1 cellular context compared by ENCODE assay signal in the genomic region with DNA sequence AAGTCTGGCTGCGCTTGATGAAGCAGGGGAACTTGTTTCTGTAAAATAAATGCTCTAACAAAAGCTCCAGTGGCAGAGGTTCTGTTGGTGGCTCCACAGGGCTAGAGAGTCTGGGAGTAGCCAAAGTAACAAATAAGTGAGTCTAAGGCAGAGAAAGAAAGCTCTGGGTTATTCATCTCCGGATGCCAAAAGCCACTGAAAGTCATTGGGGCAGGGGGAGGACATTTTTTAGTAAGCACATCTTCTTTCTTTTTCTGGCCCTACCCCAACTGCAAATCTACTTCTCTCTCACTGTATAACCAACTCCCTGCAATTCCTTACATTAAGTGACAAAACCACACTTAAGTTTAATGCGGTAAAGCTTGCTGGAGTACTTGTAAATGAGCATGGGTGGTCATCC.
TF ChIP-seq lines count a peak whose summit lies in the region.

No MANE protein-coding gene starts in this region.

TF ChIP-seq in GM12878, 131 proteins besides CTCF, POLR2A, EP300 and RAD21 (continued from another document):
- TF ChIP-seq ATF2 (IDR thresholded peaks at IDR 0.05; ENCODE audit: low read length) (peak; percentile 41; the same call in 1 of the 2 replicates), POLR2AphosphoS2 (IDR thresholded peaks at IDR 0.05; ENCODE audit: low read depth, low read length) (no peak), SRF (IDR thresholded peaks at IDR 0.05; ENCODE audit: low read depth in 2 of 2, low read length in 2 of 2) (no peak), NFIC (IDR thresholded peaks at IDR 0.05; ENCODE audit: low read depth, low read length) (peak; percentile 59), MXI1 (IDR thresholded peaks at IDR 0.05; ENCODE audit: low read depth, low read length) (no peak), MEF2A (IDR thresholded peaks at IDR 0.05; ENCODE audit: insufficient read depth, low read depth, low read length) (0 out of 2 replicates have a peak, but pooled peaks have one; percentile 13), ZBTB33 (IDR thresholded peaks at IDR 0.05) (no peak), CBX5 (IDR thresholded peaks at IDR 0.05; ENCODE audit: low read depth) (peak; percentile 57; the same call in 1 of the 2 replicates), CBFB (IDR thresholded peaks at IDR 0.05; ENCODE audit: low read depth) (no peak), YY1 (IDR thresholded peaks at IDR 0.05; ENCODE audit: low read depth, low read length) (peak; percentile 55; the same call in 1 of the 2 replicates), RUNX3 (IDR thresholded peaks at IDR 0.05; ENCODE audit: low read length) (peak; percentile 92), IRF4 (IDR thresholded peaks at IDR 0.05; ENCODE audit: low read depth, low read length) (peak; percentile 73; the same call in 1 of the 2 replicates), JUND (IDR thresholded peaks at IDR 0.05; ENCODE audit: low read depth, low read length) (no peak), SKIL (IDR thresholded peaks at IDR 0.05; ENCODE audit: low read depth, poor library complexity, severe bottlenecking) (peak; percentile 48), IKZF1 (conservative IDR thresholded peaks at IDR 0.05) (peak; percentile 34; the same call in 1 of the 2 replicates), ZNF24 (IDR thresholded peaks at IDR 0.05) (0 out of 2 replicates have a peak, but pooled peaks have one; percentile 8), JUNB (IDR thresholded peaks at IDR 0.05) (peak; percentile 76), BCL11A (IDR thresholded peaks at IDR 0.05; ENCODE audit: low read depth, low read length) (peak; percentile 71)
- TF ChIP-seq, protein P1, sequence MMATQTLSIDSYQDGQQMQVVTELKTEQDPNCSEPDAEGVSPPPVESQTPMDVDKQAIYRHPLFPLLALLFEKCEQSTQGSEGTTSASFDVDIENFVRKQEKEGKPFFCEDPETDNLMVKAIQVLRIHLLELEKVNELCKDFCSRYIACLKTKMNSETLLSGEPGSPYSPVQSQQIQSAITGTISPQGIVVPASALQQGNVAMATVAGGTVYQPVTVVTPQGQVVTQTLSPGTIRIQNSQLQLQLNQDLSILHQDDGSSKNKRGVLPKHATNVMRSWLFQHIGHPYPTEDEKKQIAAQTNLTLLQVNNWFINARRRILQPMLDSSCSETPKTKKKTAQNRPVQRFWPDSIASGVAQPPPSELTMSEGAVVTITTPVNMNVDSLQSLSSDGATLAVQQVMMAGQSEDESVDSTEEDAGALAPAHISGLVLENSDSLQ (IDR thresholded peaks at IDR 0.05): no peak
- TF ChIP-seq, protein P2, sequence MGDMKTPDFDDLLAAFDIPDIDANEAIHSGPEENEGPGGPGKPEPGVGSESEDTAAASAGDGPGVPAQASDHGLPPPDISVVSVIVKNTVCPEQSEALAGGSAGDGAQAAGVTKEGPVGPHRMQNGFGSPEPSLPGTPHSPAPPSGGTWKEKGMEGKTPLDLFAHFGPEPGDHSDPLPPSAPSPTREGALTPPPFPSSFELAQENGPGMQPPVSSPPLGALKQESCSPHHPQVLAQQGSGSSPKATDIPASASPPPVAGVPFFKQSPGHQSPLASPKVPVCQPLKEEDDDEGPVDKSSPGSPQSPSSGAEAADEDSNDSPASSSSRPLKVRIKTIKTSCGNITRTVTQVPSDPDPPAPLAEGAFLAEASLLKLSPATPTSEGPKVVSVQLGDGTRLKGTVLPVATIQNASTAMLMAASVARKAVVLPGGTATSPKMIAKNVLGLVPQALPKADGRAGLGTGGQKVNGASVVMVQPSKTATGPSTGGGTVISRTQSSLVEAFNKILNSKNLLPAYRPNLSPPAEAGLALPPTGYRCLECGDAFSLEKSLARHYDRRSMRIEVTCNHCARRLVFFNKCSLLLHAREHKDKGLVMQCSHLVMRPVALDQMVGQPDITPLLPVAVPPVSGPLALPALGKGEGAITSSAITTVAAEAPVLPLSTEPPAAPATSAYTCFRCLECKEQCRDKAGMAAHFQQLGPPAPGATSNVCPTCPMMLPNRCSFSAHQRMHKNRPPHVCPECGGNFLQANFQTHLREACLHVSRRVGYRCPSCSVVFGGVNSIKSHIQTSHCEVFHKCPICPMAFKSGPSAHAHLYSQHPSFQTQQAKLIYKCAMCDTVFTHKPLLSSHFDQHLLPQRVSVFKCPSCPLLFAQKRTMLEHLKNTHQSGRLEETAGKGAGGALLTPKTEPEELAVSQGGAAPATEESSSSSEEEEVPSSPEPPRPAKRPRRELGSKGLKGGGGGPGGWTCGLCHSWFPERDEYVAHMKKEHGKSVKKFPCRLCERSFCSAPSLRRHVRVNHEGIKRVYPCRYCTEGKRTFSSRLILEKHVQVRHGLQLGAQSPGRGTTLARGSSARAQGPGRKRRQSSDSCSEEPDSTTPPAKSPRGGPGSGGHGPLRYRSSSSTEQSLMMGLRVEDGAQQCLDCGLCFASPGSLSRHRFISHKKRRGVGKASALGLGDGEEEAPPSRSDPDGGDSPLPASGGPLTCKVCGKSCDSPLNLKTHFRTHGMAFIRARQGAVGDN (IDR thresholded peaks at IDR 0.05): peak; percentile 17; the same call in 1 of the 2 replicates
- TF ChIP-seq, protein P3, sequence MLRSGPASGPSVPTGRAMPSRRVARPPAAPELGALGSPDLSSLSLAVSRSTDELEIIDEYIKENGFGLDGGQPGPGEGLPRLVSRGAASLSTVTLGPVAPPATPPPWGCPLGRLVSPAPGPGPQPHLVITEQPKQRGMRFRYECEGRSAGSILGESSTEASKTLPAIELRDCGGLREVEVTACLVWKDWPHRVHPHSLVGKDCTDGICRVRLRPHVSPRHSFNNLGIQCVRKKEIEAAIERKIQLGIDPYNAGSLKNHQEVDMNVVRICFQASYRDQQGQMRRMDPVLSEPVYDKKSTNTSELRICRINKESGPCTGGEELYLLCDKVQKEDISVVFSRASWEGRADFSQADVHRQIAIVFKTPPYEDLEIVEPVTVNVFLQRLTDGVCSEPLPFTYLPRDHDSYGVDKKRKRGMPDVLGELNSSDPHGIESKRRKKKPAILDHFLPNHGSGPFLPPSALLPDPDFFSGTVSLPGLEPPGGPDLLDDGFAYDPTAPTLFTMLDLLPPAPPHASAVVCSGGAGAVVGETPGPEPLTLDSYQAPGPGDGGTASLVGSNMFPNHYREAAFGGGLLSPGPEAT (IDR thresholded peaks at IDR 0.05; ENCODE audit: low read depth): 0 out of 2 replicates have a peak, but pooled peaks have one; percentile 21
